ENCODE assay signal across 1 cellular context in the genomic region with DNA sequence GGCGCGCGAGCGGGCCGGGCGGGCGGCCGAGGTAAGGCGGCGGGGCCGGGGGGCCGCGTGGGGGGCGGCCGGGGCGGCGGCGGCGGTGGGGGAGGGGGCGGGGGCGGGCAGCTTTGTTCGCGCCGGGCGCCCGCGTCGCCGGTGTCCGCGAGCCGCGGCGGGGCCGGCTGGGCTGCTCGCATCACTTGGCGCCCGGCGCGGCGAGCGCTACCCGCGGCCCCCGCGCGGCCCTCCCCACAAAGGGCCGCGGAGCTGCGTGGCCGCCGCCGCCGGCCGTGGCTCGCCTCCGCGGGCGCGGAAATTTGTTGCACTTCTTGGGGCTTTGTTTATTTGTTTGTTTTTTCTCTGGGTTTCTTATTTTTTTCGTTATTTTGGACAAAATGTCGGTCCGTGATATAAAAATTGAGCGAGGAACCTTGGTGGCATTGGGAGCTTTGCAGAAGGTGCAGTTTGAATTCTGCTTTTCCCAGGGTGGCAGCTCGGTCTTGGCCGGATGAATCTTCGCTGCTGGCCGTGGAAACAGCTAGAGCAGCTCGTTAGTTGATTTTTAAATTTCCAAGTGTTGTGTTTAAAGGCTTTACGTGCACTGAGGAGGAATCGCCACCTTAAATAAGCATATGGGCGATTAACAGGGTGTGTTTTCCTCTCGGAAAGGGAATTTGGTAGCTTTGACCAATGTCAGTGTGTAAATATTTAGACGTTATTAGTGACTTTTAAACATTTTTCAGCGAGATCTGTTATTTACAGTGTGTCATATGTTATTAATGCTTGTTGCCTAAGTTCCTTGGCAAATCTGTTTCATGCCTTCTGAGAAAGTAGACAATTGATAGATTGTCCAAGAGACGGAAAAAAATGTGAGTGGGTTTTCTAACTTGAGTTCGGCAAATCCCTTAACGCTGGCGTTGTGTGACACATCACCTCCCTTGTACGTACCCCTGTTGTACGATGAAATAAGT.
TF ChIP-seq lines count a peak whose summit lies in the region.

No MANE protein-coding gene starts in this region.

TF ChIP-seq in IMR-90, 13 proteins besides CTCF, POLR2A, EP300 and RAD21:
- TF ChIP-seq BHLHE40 (IDR thresholded peaks at IDR 0.05; ENCODE audit: low read depth, low read length) (no peak), MAFK (IDR thresholded peaks at IDR 0.05; ENCODE audit: low read depth, low read length) (no peak), SMC3 (IDR thresholded peaks at IDR 0.05; ENCODE audit: low read depth, low read length) (no peak), NFE2L2 (IDR thresholded peaks at IDR 0.05; ENCODE audit: low read depth, low read length) (no peak), RFX5 (IDR thresholded peaks at IDR 0.05; ENCODE audit: low read depth, low read length) (no peak), CHD1 (IDR thresholded peaks at IDR 0.05; ENCODE audit: low read depth, low read length) (no peak)
- TF ChIP-seq, protein P1, sequence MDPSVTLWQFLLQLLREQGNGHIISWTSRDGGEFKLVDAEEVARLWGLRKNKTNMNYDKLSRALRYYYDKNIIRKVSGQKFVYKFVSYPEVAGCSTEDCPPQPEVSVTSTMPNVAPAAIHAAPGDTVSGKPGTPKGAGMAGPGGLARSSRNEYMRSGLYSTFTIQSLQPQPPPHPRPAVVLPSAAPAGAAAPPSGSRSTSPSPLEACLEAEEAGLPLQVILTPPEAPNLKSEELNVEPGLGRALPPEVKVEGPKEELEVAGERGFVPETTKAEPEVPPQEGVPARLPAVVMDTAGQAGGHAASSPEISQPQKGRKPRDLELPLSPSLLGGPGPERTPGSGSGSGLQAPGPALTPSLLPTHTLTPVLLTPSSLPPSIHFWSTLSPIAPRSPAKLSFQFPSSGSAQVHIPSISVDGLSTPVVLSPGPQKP (IDR thresholded peaks at IDR 0.05; ENCODE audit: borderline replicate concordance, low read depth, low read length): no peak
